In the genomic region with DNA sequence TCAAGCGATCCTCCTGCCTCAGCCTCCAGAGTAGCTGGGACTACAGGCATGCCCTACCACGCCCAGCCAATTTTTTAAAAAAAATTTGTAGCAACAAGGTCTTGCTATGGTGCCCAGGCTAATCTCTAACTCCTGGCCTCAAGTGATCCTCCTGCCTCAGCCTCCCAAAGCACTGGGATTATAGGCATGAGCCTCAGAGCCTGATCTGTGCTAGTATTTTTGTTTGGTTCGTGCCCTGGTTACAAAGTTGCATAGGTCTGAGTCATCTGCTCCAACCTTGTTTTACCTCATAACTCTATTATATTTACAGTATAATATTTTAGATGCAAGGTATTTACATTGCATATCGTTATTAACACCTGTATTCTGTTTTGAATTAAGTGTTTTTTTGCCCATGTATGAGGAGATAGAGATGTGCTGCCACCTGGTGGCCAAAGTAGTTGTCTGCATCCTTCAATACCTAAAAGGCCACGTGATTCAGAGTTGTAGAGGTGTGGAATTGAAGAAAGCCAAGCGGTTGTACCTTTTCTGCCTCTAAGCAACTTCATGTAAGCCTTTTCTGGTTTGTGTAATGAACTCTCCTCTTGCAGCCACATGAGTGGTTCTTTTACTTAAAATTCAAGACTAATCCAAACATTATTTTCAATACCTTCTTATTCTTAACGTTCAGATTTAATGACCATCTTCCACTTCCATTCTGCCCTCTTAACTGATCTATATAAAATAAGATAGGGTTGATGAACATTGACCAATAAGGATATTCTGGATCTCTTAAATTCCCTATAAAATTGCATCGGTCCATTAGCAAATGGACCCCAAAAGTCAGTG, we compare ENCODE assay signal across 8 cellular contexts. TPM values are rescaled to one million over a fixed set of nuclear protein-coding genes. Genes with fewer than 3 reads are reported as not detected.
DNase-seq lines count a peak whose midpoint lies in the region; ATAC-seq and TF ChIP-seq lines count a peak whose summit lies in the region.

No MANE protein-coding gene starts in this region.

- no peak overlapping the region for H3K4me2 ChIP-seq in KMS-11

- H3K4me3 ChIP-seq in CD8-positive, alpha-beta T cell (ENCODE audit: low read depth, low read length): no peak overlapping the region
- H3K4me3 ChIP-seq in KMS-11 (IDR thresholded peaks at IDR 0.05; ENCODE audit: insufficient read depth, low read depth, low read length) (no peak overlapping the region), Peyer's patch (no peak overlapping the region), fibroblast of mammary gland (ENCODE audit: control insufficient read depth, low read depth, low read length) (no peak overlapping the region), suprapubic skin (no peak overlapping the region)

- H3K9ac ChIP-seq in KMS-11: no peak overlapping the region

- H2AFZ ChIP-seq in KMS-11 (ENCODE audit: low read depth): no peak overlapping the region

- TF ChIP-seq CTCF in CD8-positive, alpha-beta T cell (IDR thresholded peaks at IDR 0.05): peak; percentile 77
- peak; percentile 96 for TF ChIP-seq CTCF in KMS-11 (conservative IDR thresholded peaks at IDR 0.05; ENCODE audit: low read depth, low read length)
- peak; percentile 84 to 96 (median 94) for TF ChIP-seq CTCF in Peyer's patch (IDR thresholded peaks at IDR 0.05)
- peak; percentile 74 for TF ChIP-seq CTCF in fibroblast of mammary gland (conservative IDR thresholded peaks at IDR 0.05; ENCODE audit: control insufficient read depth, insufficient read depth, low read depth, low read length)
- peak; percentile 77 to 83 for TF ChIP-seq CTCF in suprapubic skin (IDR thresholded peaks at IDR 0.05)

- no peaks in the 10 kb centered on the region for H3K79me2 ChIP-seq in KMS-11 (ENCODE audit: insufficient read depth, low read depth)

- DNase-seq in CD8-positive, alpha-beta T cell: peak; percentile 55 to 85 (median 73)
- DNase-seq in Peyer's patch (peak; percentile 67 to 93 (median 82)), fibroblast of mammary gland (ENCODE audit: low read depth) (peak; percentile 78), nucleus accumbens (lab: John Stamatoyannopoulos, UW) (peak in 44 of 56 donors; percentile 1 to 84 (median 32)), suprapubic skin (ENCODE audit: low spot score in 2 of 2) (peak in 1 of 2 donors; percentile 79)
- peak; percentile 76 for DNase-seq in activated T-cell treated with anti-CD3 and anti-CD28 coated beads, Interleukin-2, amount 50 U/mL, for 4 hours

- H3K36me3 Mint-ChIP-seq in CD8-positive, alpha-beta T cell: peaks cover 82% of the 10 kb centered on the region
- peaks cover 34% of the 10 kb centered on the region for H3K36me3 Mint-ChIP-seq in activated T-cell treated with anti-CD3 and anti-CD28 coated beads, Interleukin-2, amount 50 U/mL, for 4 hours (ENCODE audit: insufficient read depth)

- TF ChIP-seq EP300 in suprapubic skin (IDR thresholded peaks at IDR 0.05): no peak

- H3K4me1 ChIP-seq in CD8-positive, alpha-beta T cell (ENCODE audit: insufficient read depth, low read length): peaks cover 10% of the 10 kb centered on the region
- no peaks in the 10 kb centered on the region for H3K4me1 ChIP-seq in KMS-11 (ENCODE audit: low read depth, poor library complexity, severe bottlenecking)
- H3K4me1 ChIP-seq in Peyer's patch: no peaks in the 10 kb centered on the region
- peaks cover 3% of the 10 kb centered on the region for H3K4me1 ChIP-seq in suprapubic skin

- intact Hi-C loops in CD8-positive, alpha-beta T cell (cut with DNase I, micrococcal nuclease): loop anchor here (1.0 to 10.0 kb wide), 12 partner anchors 42 to 617 kb away; a partner anchor contains a TSS

- no peak overlapping the region for H3K4me3 Mint-ChIP-seq in CD8-positive, alpha-beta T cell
- H3K4me3 Mint-ChIP-seq in activated T-cell treated with anti-CD3 and anti-CD28 coated beads, Interleukin-2, amount 50 U/mL, for 4 hours: no peak overlapping the region

- no peaks in the 10 kb centered on the region for H4K20me1 ChIP-seq in KMS-11 (ENCODE audit: insufficient read depth)

- peak; percentile 90 for ATAC-seq in CD8-positive, alpha-beta T cell
- peak; percentile 62 for ATAC-seq in GM19463 (IDR thresholded peaks at IDR 0.05; ENCODE audit: unreplicated experiment)
- ATAC-seq in activated T-cell treated with anti-CD3 and anti-CD28 coated beads, Interleukin-2, amount 50 U/mL, for 4 hours: peak; percentile 72 to 81

- H3K27me3 Mint-ChIP-seq in CD8-positive, alpha-beta T cell (ENCODE audit: low read depth): no peaks in the 10 kb centered on the region
- H3K27me3 Mint-ChIP-seq in activated T-cell treated with anti-CD3 and anti-CD28 coated beads, Interleukin-2, amount 50 U/mL, for 4 hours (ENCODE audit: low read depth): no peaks in the 10 kb centered on the region

- H3K4me1 Mint-ChIP-seq in CD8-positive, alpha-beta T cell (ENCODE audit: low read depth): peaks cover 23% of the 10 kb centered on the region
- H3K4me1 Mint-ChIP-seq in activated T-cell treated with anti-CD3 and anti-CD28 coated beads, Interleukin-2, amount 50 U/mL, for 4 hours (ENCODE audit: low read depth): peaks cover 29% of the 10 kb centered on the region

- CTCF ChIA-PET in CD8-positive, alpha-beta T cell (lab: Charles Lee): interaction anchor here (0.7 to 3.1 kb wide), 21 partner anchors 12 to 497 kb away, joined by 3 to 17 read pairs (median 4); no protein-coding TSS in a partner anchor

- 51% methylated on average over 8 of the region's 8 CpGs for WGBS in suprapubic skin

- H3K27ac ChIP-seq in CD8-positive, alpha-beta T cell (ENCODE audit: low read depth, low read length): no peak overlapping the region
- H3K27ac ChIP-seq in KMS-11 (no peak overlapping the region), Peyer's patch (no peak overlapping the region), suprapubic skin (no peak overlapping the region)

- no peak for TF ChIP-seq POLR2A in Peyer's patch (IDR thresholded peaks at IDR 0.05)
- no peak for TF ChIP-seq POLR2A in suprapubic skin (IDR thresholded peaks at IDR 0.05)

- peaks cover 24% of the 10 kb centered on the region for H3K36me3 ChIP-seq in CD8-positive, alpha-beta T cell (ENCODE audit: insufficient read depth, low read length)
- H3K36me3 ChIP-seq in KMS-11 (ENCODE audit: insufficient read depth) (no peaks in the 10 kb centered on the region), Peyer's patch (peaks cover 0 to 14% (median 0%) of the 10 kb centered on the region in 3 donors), suprapubic skin (peaks cover 38% of the 10 kb centered on the region)

- H3K27me3 ChIP-seq in CD8-positive, alpha-beta T cell (ENCODE audit: insufficient read depth, low read length): no peaks in the 10 kb centered on the region
- no peaks in the 10 kb centered on the region for H3K27me3 ChIP-seq in KMS-11 (ENCODE audit: insufficient read depth, low read depth)
- no peaks in the 10 kb centered on the region for H3K27me3 ChIP-seq in Peyer's patch
- no peaks in the 10 kb centered on the region for H3K27me3 ChIP-seq in suprapubic skin

- POLR2A ChIA-PET in CD8-positive, alpha-beta T cell (lab: Charles Lee): interaction anchor here (0.7 kb wide), 1 partner anchor 13 kb away, joined by 3 read pairs; no protein-coding TSS in a partner anchor

- H3K27ac Mint-ChIP-seq in CD8-positive, alpha-beta T cell: no peak overlapping the region

- no peaks in the 10 kb centered on the region for H3K9me3 Mint-ChIP-seq in CD8-positive, alpha-beta T cell
- H3K9me3 Mint-ChIP-seq in activated T-cell treated with anti-CD3 and anti-CD28 coated beads, Interleukin-2, amount 50 U/mL, for 4 hours: no peaks in the 10 kb centered on the region

- no peaks in the 10 kb centered on the region for H3K9me3 ChIP-seq in CD8-positive, alpha-beta T cell (ENCODE audit: low read length)
- no peaks in the 10 kb centered on the region for H3K9me3 ChIP-seq in Peyer's patch
- no peaks in the 10 kb centered on the region for H3K9me3 ChIP-seq in suprapubic skin

RNA-seq across cellular contexts. Expression of a gene that starts 19.9 kb away (rescaled TPM):
- total RNA-seq in CD8-positive, alpha-beta T cell: 1 to 10 TPM in 1 of 2 experiments, under 1 TPM in 1; 0.31 to 1.2 TPM
- total RNA-seq in Peyer's patch (under 1 TPM in 1 of 4 donors, not detected in 3; 0.67 TPM), suprapubic skin (1 to 10 TPM in 3 of 4 donors, under 1 TPM in 1; 0.76 to 3.6 (median 1.2) TPM)
- under 1 TPM in 2 of 3 donors, not detected in 1; 0.37 to 0.98 TPM for total RNA-seq in activated T-cell treated with anti-CD3 and anti-CD28 coated beads, Interleukin-2, amount 50 U/mL, for 4 hours
